13 cellular contexts compared by ENCODE assay signal in the genomic region with DNA sequence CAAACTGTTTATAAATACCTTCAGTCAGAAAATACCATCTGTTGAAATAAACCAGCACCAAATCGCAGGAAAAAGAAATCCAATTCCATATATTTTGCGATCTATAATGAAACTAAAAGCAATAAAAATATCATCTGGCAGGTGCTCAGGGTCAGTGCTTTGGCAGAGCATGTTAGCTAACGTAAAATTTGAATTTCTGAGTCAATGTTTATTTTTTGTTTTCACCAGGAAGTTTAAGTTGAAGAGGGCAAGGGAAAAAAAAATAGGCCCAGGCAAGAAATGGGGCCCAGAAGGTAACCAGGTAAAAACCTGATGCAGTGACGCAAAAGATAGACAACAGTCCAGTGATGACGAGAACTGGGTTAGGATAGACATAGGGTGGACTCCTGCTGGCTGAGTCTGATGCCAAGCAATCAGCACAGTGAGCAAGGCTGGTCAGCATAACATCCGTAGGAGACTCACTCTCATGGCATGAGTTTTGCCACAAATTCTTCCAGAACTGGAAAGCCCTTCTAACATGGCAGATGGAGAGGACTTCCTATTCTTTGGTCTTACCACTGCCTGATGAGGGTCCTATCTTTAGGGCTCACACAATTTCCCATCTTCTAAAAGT. TPM values are rescaled to one million over a fixed set of nuclear protein-coding genes. Genes with fewer than 3 reads are reported as not detected.
DNase-seq lines count a peak whose midpoint lies in the region; ATAC-seq and TF ChIP-seq lines count a peak whose summit lies in the region.
"Had no signal": no experiment of that assay in that cellular context is flagged by ENCODE, and none has a peak within 500 bp of the region (broad histone marks: within the 10 kb centered on the region; RNA-seq: fewer than 3 reads in every experiment).

No MANE protein-coding gene starts in this region.

- H3K4me1 ChIP-seq in adipocyte (ENCODE audit: control insufficient read depth, insufficient read depth, low read length), result peaks cover 36% of the 10 kb centered on the region
- peaks cover 2% of the 10 kb centered on the region for H3K4me1 ChIP-seq in fibroblast of lung (ENCODE audit: control insufficient read depth, extremely low read depth, insufficient read depth, low read length)
- peaks cover 39% of the 10 kb centered on the region for H3K4me1 ChIP-seq in psoas muscle

- 75 to 87% (median 76%) methylated on average over 6 of the region's 6 CpGs for WGBS in psoas muscle, 3 donors

- TF ChIP-seq CTCF in fibroblast of lung (conservative IDR thresholded peaks at IDR 0.05 in 1 of 2, IDR thresholded peaks at IDR 0.05 in 1 of 2; ENCODE audit: low read depth in 1 of 2, low read length in 2 of 2) (no peak), psoas muscle (IDR thresholded peaks at IDR 0.05) (no peak)

- intact Hi-C loops in psoas muscle (cut with DNase I), result no loop called here

- H3K27ac ChIP-seq in fibroblast of lung (ENCODE audit: insufficient read depth, low read length) (peak overlapping the region; percentile 60), psoas muscle (peak overlapping the region; percentile 46)
- H3K27ac ChIP-seq: epithelial cell of prostate had no signal

- H3K9me3 ChIP-seq in adipocyte (ENCODE audit: control insufficient read depth, low read length) (no peaks in the 10 kb centered on the region), fibroblast of lung (ENCODE audit: control insufficient read depth, insufficient read depth, low read depth, low read length) (no peaks in the 10 kb centered on the region), psoas muscle (no peaks in the 10 kb centered on the region), T-helper 17 cell (ENCODE audit: control insufficient read depth, low read length, poor library complexity, severe bottlenecking) (no peaks in the 10 kb centered on the region)

- ATAC-seq in psoas muscle, result peak in 2 of 4 donors; percentile 40 to 48
- no peak for ATAC-seq in T-helper 17 cell
- ATAC-seq in HG03520 (IDR thresholded peaks at IDR 0.05; ENCODE audit: unreplicated experiment), result no peak

- DNase-seq in GM03348 (ENCODE audit: low spot score), result peak; percentile 72
- DNase-seq in adipocyte (ENCODE audit: low read depth), result peak; percentile 68
- DNase-seq in fibroblast of lung (ENCODE audit: low read depth in 2 of 2), result peak; percentile 66 to 82
- no peak for DNase-seq in psoas muscle
- DNase-seq in stimulated activated CD4-positive, alpha-beta T cell treated with anti-CD3 and anti-CD28 coated beads, Interleukin-4, amount 100 ng/mL, for 24 hours, result no peak
- no peak for DNase-seq in DMS79 treated with DMSO at 0.1 percent for 48 hours (lab: John Stamatoyannopoulos, UW)
- no peak for DNase-seq in T-helper 17 cell
- DNase-seq: CD8-positive, alpha-beta memory T cell; immature natural killer cell had no signal

- H3K79me2 ChIP-seq in fibroblast of lung (ENCODE audit: control insufficient read depth, insufficient read depth, low read length), result peaks cover 41% of the 10 kb centered on the region

- H3K36me3 ChIP-seq in adipocyte (ENCODE audit: control insufficient read depth, insufficient read depth, low read length, severe bottlenecking) (no peaks in the 10 kb centered on the region), fibroblast of lung (ENCODE audit: control insufficient read depth, insufficient read depth, low read length) (no peaks in the 10 kb centered on the region), psoas muscle (ENCODE audit: insufficient read depth in 1 of 2, low read depth in 1 of 2) (no peaks in the 10 kb centered on the region)

- H3K27ac Mint-ChIP-seq in T-helper 17 cell, result no peak overlapping the region
- H3K27ac Mint-ChIP-seq: activated naive CD4-positive, alpha-beta T cell treated with anti-CD3 and anti-CD28 coated beads, Interleukin-2, amount 50 U/mL, for 24 hours; CD8-positive, alpha-beta memory T cell; immature natural killer cell; T-helper 1 cell treated with Interleukin-12 subunit alpha and Interleukin-12 subunit beta and Interleukin-4 antibody, amounts not matched to agents 30 μg/mL and 1 μg/mL, for 36 hours had no signal

- H3K4me3 ChIP-seq in adipocyte (ENCODE audit: low read length) (no peak overlapping the region), fibroblast of lung (replicated peaks in 1 of 4; ENCODE audit: control extremely low read depth in 1 of 4, insufficient read depth in 1 of 4, low read depth in 3 of 4, low read length in 4 of 4) (no peak overlapping the region), psoas muscle (no peak overlapping the region)

- H3K9ac ChIP-seq in adipocyte (ENCODE audit: low read length) (no peak overlapping the region), fibroblast of lung (ENCODE audit: insufficient read depth, low read length) (no peak overlapping the region)

- peak overlapping the region; percentile 27 for H3K4me2 ChIP-seq in fibroblast of lung (ENCODE audit: extremely low read depth, insufficient read depth, low read length)

- no peak overlapping the region for H3K4me3 Mint-ChIP-seq in T-helper 17 cell
- H3K4me3 Mint-ChIP-seq: activated naive CD4-positive, alpha-beta T cell treated with anti-CD3 and anti-CD28 coated beads, Interleukin-2, amount 50 U/mL, for 24 hours; CD8-positive, alpha-beta memory T cell; immature natural killer cell; T-helper 1 cell treated with Interleukin-12 subunit alpha and Interleukin-12 subunit beta and Interleukin-4 antibody, amounts not matched to agents 30 μg/mL and 1 μg/mL, for 36 hours had no signal

- no peaks in the 10 kb centered on the region for H4K20me1 ChIP-seq in fibroblast of lung (ENCODE audit: control insufficient read depth, extremely low read depth, insufficient read depth, low read length)

- peaks cover 2% of the 10 kb centered on the region for H3K4me1 Mint-ChIP-seq in T-helper 17 cell
- H3K4me1 Mint-ChIP-seq: activated naive CD4-positive, alpha-beta T cell treated with anti-CD3 and anti-CD28 coated beads, Interleukin-2, amount 50 U/mL, for 24 hours; CD8-positive, alpha-beta memory T cell; immature natural killer cell had no signal

- no peak overlapping the region for H2AFZ ChIP-seq in fibroblast of lung (ENCODE audit: low read length)

- H3K27me3 Mint-ChIP-seq in T-helper 17 cell, result no peaks in the 10 kb centered on the region
- H3K27me3 Mint-ChIP-seq: activated naive CD4-positive, alpha-beta T cell treated with anti-CD3 and anti-CD28 coated beads, Interleukin-2, amount 50 U/mL, for 24 hours; CD8-positive, alpha-beta memory T cell had no signal

- peaks cover 2% of the 10 kb centered on the region for H3K36me3 Mint-ChIP-seq in T-helper 17 cell (ENCODE audit: low read depth)
- H3K36me3 Mint-ChIP-seq: CD8-positive, alpha-beta memory T cell; immature natural killer cell had no signal

- H3K27me3 ChIP-seq in adipocyte (replicated peaks; ENCODE audit: control insufficient read depth, insufficient read depth, low read length), result no peaks in the 10 kb centered on the region
- H3K27me3 ChIP-seq in fibroblast of lung (ENCODE audit: control insufficient read depth, insufficient read depth, low read length), result no peaks in the 10 kb centered on the region
- H3K27me3 ChIP-seq in psoas muscle (ENCODE audit: insufficient read depth in 3 of 3, low read length in 2 of 3), result no peaks in the 10 kb centered on the region

RNA-seq across cellular contexts. Expression of gene ZHX3, which starts 42.2 kb away (rescaled TPM):
- total RNA-seq in fibroblast of lung (15.9 and 27.7 TPM in 2 replicates), psoas muscle (10 to 100 TPM; 39.6 to 47.7 (median 45.2) TPM), T-helper 17 cell (1 to 10 TPM; 4.1 to 4.9 TPM)
- polyA plus RNA-seq in fibroblast of lung (28.0 and 32.8 TPM in 2 replicates), psoas muscle (10 to 100 TPM in 2 of 3 donors, 1 to 10 TPM in 1; 7.0 to 30.2 (median 10.5) TPM)
- polyA plus RNA-seq in fibroblast of lung (2012), result 28.8 and 29.8 TPM in 2 replicates
- polyA minus RNA-seq in fibroblast of lung (ENCODE audit: low replicate concordance), result 143 and 214 TPM in 2 replicates

Comparison
In these comparisons a context has a peak if more than half of its experiments do, and no peak if none do; other contexts are left out.
1. DNase-seq: peak in GM03348 (single experiment), adipocyte (single experiment) and fibroblast of lung (2 of 2); none in psoas muscle (0 of 2), stimulated activated CD4-positive, alpha-beta T cell treated with anti-CD3 and anti-CD28 coated beads, Interleukin-4, amount 100 ng/mL, for 24 hours (single experiment), DMS79 treated with DMSO at 0.1 percent for 48 hours (single experiment) and T-helper 17 cell (0 of 3).